19 cellular contexts compared by ENCODE assay signal in genomic region chr15:50712018-50712417, GRCh38.
"Had no signal": no experiment of that assay in that cellular context is flagged by ENCODE, and none has a peak within 500 bp of the region (broad histone marks: within the 10 kb centered on the region; RNA-seq: fewer than 3 reads in every experiment).

No MANE protein-coding gene starts in this region.

- H3K36me3 Mint-ChIP-seq: activated naive CD8-positive, alpha-beta T cell had no signal

- H3K27me3 ChIP-seq: esophagus squamous epithelium, thyroid gland, uterus had no signal

- H3K4me1 ChIP-seq: esophagus squamous epithelium, thyroid gland, uterus had no signal

- FAIRE-seq: endothelial cell of umbilical vein had no signal

- H3K9me3 ChIP-seq: esophagus squamous epithelium, thyroid gland, uterus had no signal

- ATAC-seq: activated T-cell treated with anti-CD3 and anti-CD28 coated beads, Interleukin-2, amount 50 U/mL, for 72 hours had no signal

- H3K27me3 Mint-ChIP-seq: activated CD4-positive, alpha-beta T cell treated with anti-CD3 and anti-CD28 coated beads, Interleukin-2, amount 10 ng/mL, durations not matched to agents 7 days and 5 days; activated naive CD8-positive, alpha-beta T cell had no signal

- DNase-seq: activated CD4-positive, alpha-beta T cell treated with anti-CD3 and anti-CD28 coated beads, Interleukin-2, amount 10 ng/mL, durations not matched to agents 7 days and 5 days; activated CD8-positive, alpha-beta memory T cell treated with anti-CD3 and anti-CD28 coated beads, Interleukin-2, amount 50 U/mL, for 48 hours; activated gamma-delta T cell treated with Interleukin-2 at 50 U/mL for 16 hours; activated T-cell treated with anti-CD3 and anti-CD28 coated beads, Interleukin-2, amount 50 U/mL, for 72 hours; amniotic stem cell; central memory CD4-positive, alpha-beta T cell; cortex of kidney; effector CD8-positive, alpha-beta T cell; esophagus squamous epithelium; glutamatergic neuron; mesenchymal stem cell; stimulated activated CD4-positive, alpha-beta T cell treated with anti-CD3 and anti-CD28 coated beads, Interleukin-12 subunit alpha, Interleukin-12 subunit beta, amount 100 ng/mL, for 4 hours; stimulated activated CD4-positive, alpha-beta T cell treated with anti-CD3 and anti-CD28 coated beads, Interleukin-2, amount 100 ng/mL, for 24 hours; thyroid gland; uterus had no signal

- H3K36me3 ChIP-seq: thyroid gland, uterus had no signal

- H3K27ac Mint-ChIP-seq: activated CD4-positive, alpha-beta T cell treated with anti-CD3 and anti-CD28 coated beads, Interleukin-2, amount 10 ng/mL, durations not matched to agents 7 days and 5 days; activated naive CD8-positive, alpha-beta T cell; activated T-cell treated with anti-CD3 and anti-CD28 coated beads, Interleukin-2, amount 50 U/mL, for 72 hours; T-helper 1 cell treated with Interleukin-12 subunit alpha and Interleukin-12 subunit beta and Interleukin-4 antibody, amounts not matched to agents 30 μg/mL and 1 μg/mL, for 36 hours had no signal

- H3K4me3 Mint-ChIP-seq: activated CD4-positive, alpha-beta T cell treated with anti-CD3 and anti-CD28 coated beads, Interleukin-2, amount 10 ng/mL, durations not matched to agents 7 days and 5 days; activated naive CD8-positive, alpha-beta T cell; activated T-cell treated with anti-CD3 and anti-CD28 coated beads, Interleukin-2, amount 50 U/mL, for 72 hours; neural crest cell; T-helper 1 cell treated with Interleukin-12 subunit alpha and Interleukin-12 subunit beta and Interleukin-4 antibody, amounts not matched to agents 30 μg/mL and 1 μg/mL, for 36 hours had no signal

- H3K4me3 ChIP-seq: esophagus squamous epithelium, thyroid gland, uterus had no signal

- H3K9me3 Mint-ChIP-seq: activated CD4-positive, alpha-beta T cell treated with anti-CD3 and anti-CD28 coated beads, Interleukin-2, amount 10 ng/mL, durations not matched to agents 7 days and 5 days; activated T-cell treated with anti-CD3 and anti-CD28 coated beads, Interleukin-2, amount 50 U/mL, for 72 hours; neural crest cell; T-helper 1 cell treated with Interleukin-12 subunit alpha and Interleukin-12 subunit beta and Interleukin-4 antibody, amounts not matched to agents 30 μg/mL and 1 μg/mL, for 36 hours had no signal

- H3K27ac ChIP-seq: esophagus squamous epithelium, thyroid gland, uterus had no signal

- H3K4me1 Mint-ChIP-seq: neural crest cell had no signal
